ENCODE assay signal across 14 cellular contexts in the genomic region with DNA sequence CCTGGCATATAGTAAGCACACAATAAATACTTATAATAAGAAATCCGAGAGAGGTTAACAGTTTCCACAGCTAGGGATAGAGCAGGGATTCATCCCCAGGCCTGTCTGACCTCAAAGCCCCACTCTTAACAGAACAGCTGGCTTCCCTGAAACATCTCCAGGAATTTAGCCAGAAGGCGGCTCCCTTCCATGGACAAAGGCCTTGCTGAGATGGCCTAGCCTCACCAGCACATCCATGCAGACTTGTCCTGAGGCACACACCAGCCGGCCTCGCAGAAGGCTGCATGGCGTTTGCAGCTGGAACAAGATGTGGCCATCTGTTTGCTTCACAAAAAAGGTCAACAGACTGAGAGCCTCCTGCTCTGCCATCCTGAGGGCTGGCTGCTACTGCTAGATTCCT.
DNase-seq lines count a peak whose midpoint lies in the region; ATAC-seq and TF ChIP-seq lines count a peak whose summit lies in the region.
"Had no signal": no experiment of that assay in that cellular context is flagged by ENCODE, and none has a peak within 500 bp of the region (broad histone marks: within the 10 kb centered on the region; RNA-seq: fewer than 3 reads in every experiment).

No MANE protein-coding gene starts in this region.

- H3K79me2 ChIP-seq in hepatocyte, result no peaks in the 10 kb centered on the region

- intact Hi-C loops in heart left ventricle (cut with DNase I), result loop anchor here (5.0 to 10.0 kb wide), 12 partner anchors 103 to 1064 kb away; partner anchors contain the start of gene ST8SIA2 (in 1 of the 10)

- DNase-seq in AG20443 (ENCODE audit: low spot score) (peak; percentile 28), SJCRH30 (peak; percentile 55 to 76), heart left ventricle (peak in 4 of 5 donors; percentile 40 to 67 (median 54)), mucosa of gallbladder (ENCODE audit: low spot score) (peak; percentile 23), hepatocyte (ENCODE audit: low spot score) (no peak)
- DNase-seq: central memory CD4-positive, alpha-beta T cell; GM23248; KBM-7; NCI-H1105; NCI-H446 treated with DMSO at 0.1 percent for 48 hours; PC-9 had no signal

- H3K4me1 ChIP-seq in SJCRH30 (no peaks in the 10 kb centered on the region; the same call in 1 of the 2 replicates), heart left ventricle (peaks cover 0 to 44% (median 9%) of the 10 kb centered on the region in 12 donors), hepatocyte (ENCODE audit: insufficient read depth) (no peaks in the 10 kb centered on the region)

- H3K36me3 ChIP-seq in SJCRH30 (no peaks in the 10 kb centered on the region), heart left ventricle (peaks cover 0 to 24% (median 20%) of the 10 kb centered on the region in 9 donors), hepatocyte (replicated peaks; ENCODE audit: insufficient read depth, low read depth) (no peaks in the 10 kb centered on the region)

- no peak overlapping the region for H3K4me2 ChIP-seq in hepatocyte
- H3K4me2 ChIP-seq: PC-9 had no signal

- H3K4me3 ChIP-seq in SJCRH30 (no peak overlapping the region), heart left ventricle (no peak overlapping the region), hepatocyte (no peak overlapping the region)
- H3K4me3 ChIP-seq: GM23248, PC-9 had no signal

- peaks cover 7% of the 10 kb centered on the region; the same call in 1 of the 2 replicates for H3K9me3 ChIP-seq in SJCRH30 (replicated peaks)
- no peaks in the 10 kb centered on the region for H3K9me3 ChIP-seq in heart left ventricle
- no peaks in the 10 kb centered on the region for H3K9me3 ChIP-seq in hepatocyte (ENCODE audit: low read depth)

- peak; percentile 30 to 77 (median 68) for ATAC-seq in heart left ventricle
- no peak for ATAC-seq in esophagus mucosa
- ATAC-seq in HG03039 (IDR thresholded peaks at IDR 0.05; ENCODE audit: unreplicated experiment), result no peak
- ATAC-seq in GM18873 (IDR thresholded peaks at IDR 0.05; ENCODE audit: low FRiP score, unreplicated experiment), result no peak

- no peaks in the 10 kb centered on the region for H3K9me2 ChIP-seq in hepatocyte (replicated peaks; ENCODE audit: insufficient read depth)

- H3K27ac ChIP-seq in SJCRH30 (no peak overlapping the region), heart left ventricle (peak overlapping the region in 1 of 12 donors; percentile 8), hepatocyte (no peak overlapping the region)
- H3K27ac ChIP-seq: GM23248, PC-9 had no signal

- WGBS in heart left ventricle, 4 donors, result 69 to 84% (median 82%) methylated on average over 5 of the region's 5 CpGs
- 68% methylated on average over 5 of the region's 5 CpGs for WGBS in hepatocyte (ENCODE audit: low lambda C conversion rate, missing lambda C conversion rate)

- TF ChIP-seq POLR2A in heart left ventricle (IDR thresholded peaks at IDR 0.05), result no peak

- TF ChIP-seq CTCF in heart left ventricle (IDR thresholded peaks at IDR 0.05) (peak in 4 of 12 donors; percentile 14 to 25 (median 16)), hepatocyte (IDR thresholded peaks at IDR 0.05; ENCODE audit: poor library complexity) (no peak)

- H4K20me1 ChIP-seq in hepatocyte (ENCODE audit: insufficient read depth, poor library complexity, severe bottlenecking), result no peaks in the 10 kb centered on the region

- H2AFZ ChIP-seq in hepatocyte, result no peak overlapping the region
- H2AFZ ChIP-seq: GM23248, PC-9 had no signal

- no peaks in the 10 kb centered on the region for H3K27me3 ChIP-seq in SJCRH30
- H3K27me3 ChIP-seq in heart left ventricle, result no peaks in the 10 kb centered on the region
- no peaks in the 10 kb centered on the region for H3K27me3 ChIP-seq in hepatocyte

Comparison
In these comparisons a context has a peak if more than half of its experiments do, and no peak if none do; other contexts are left out.
1. ATAC-seq: peak in heart left ventricle (4 of 4); none in esophagus mucosa (single experiment), HG03039 (single experiment) and GM18873 (single experiment).